11 cellular contexts compared by ENCODE assay signal in genomic region chr1:151072224-151072623, GRCh38. TPM values are rescaled to one million over a fixed set of nuclear protein-coding genes. Genes with fewer than 3 reads are reported as not detected.
DNase-seq lines count a peak whose midpoint lies in the region; ATAC-seq and TF ChIP-seq lines count a peak whose summit lies in the region.
"Had no signal": no experiment of that assay in that cellular context is flagged by ENCODE, and none has a peak within 500 bp of the region (broad histone marks: within the 10 kb centered on the region; RNA-seq: fewer than 3 reads in every experiment).

No MANE protein-coding gene starts in this region.

- H3K27me3 ChIP-seq in endodermal cell (ENCODE audit: control insufficient read depth, insufficient read depth, low read length, poor library complexity, severe bottlenecking) (no peaks in the 10 kb centered on the region), sigmoid colon (no peaks in the 10 kb centered on the region)
- H3K27me3 ChIP-seq: BE2C, cardiac muscle cell had no signal

- ATAC-seq in GM21447 (IDR thresholded peaks at IDR 0.05; ENCODE audit: unreplicated experiment): no peak

- POLR2A ChIA-PET in OCI-LY7 (lab: Charles Lee): interaction anchor here (0.6 to 1.0 kb wide), 2 partner anchors 21 to 244 kb away, joined by 3 read pairs; no protein-coding TSS in a partner anchor

- no peaks in the 10 kb centered on the region for H3K27me3 Mint-ChIP-seq in activated T-cell treated with anti-CD3 and anti-CD28 coated beads, Interleukin-2, amount 50 U/mL, for 24 hours
- no peaks in the 10 kb centered on the region for H3K27me3 Mint-ChIP-seq in endodermal cell (ENCODE audit: insufficient read depth)

- CTCF ChIA-PET in OCI-LY7 (lab: Charles Lee; ENCODE audit: unreplicated experiment): interaction anchor here (1.6 to 1.9 kb wide), 2 partner anchors 11 to 84 kb away, joined by 6 to 7 read pairs; partner anchors contain the start of gene TNFAIP8L2

- TF ChIP-seq CTCF in OCI-LY7 (conservative IDR thresholded peaks at IDR 0.05; ENCODE audit: low read length) (peak; percentile 74), endodermal cell (conservative IDR thresholded peaks at IDR 0.05) (peak; percentile 42), sigmoid colon (IDR thresholded peaks at IDR 0.05) (no peak)

- H3K27ac Mint-ChIP-seq in activated T-cell treated with anti-CD3 and anti-CD28 coated beads, Interleukin-2, amount 50 U/mL, for 24 hours: peak overlapping the region; percentile 98
- H3K27ac Mint-ChIP-seq in endodermal cell: no peak overlapping the region

- H3K36me3 ChIP-seq in OCI-LY7 (ENCODE audit: insufficient read depth, low read length) (peaks cover 15% of the 10 kb centered on the region; the same call in 1 of the 2 replicates), endodermal cell (ENCODE audit: control insufficient read depth, insufficient read depth, low read length) (peaks cover 21% of the 10 kb centered on the region), sigmoid colon (peaks cover 0 to 23% (median 0%) of the 10 kb centered on the region in 4 donors)
- H3K36me3 ChIP-seq: cardiac muscle cell had no signal

- peak overlapping the region; percentile 98 for H3K4me3 Mint-ChIP-seq in activated T-cell treated with anti-CD3 and anti-CD28 coated beads, Interleukin-2, amount 50 U/mL, for 24 hours
- H3K4me3 Mint-ChIP-seq in endodermal cell: no peak overlapping the region

- H4K20me1 ChIP-seq in OCI-LY7 (ENCODE audit: insufficient read depth, low read length): no peaks in the 10 kb centered on the region

- no peak for TF ChIP-seq POLR2A in sigmoid colon (IDR thresholded peaks at IDR 0.05)

- H3K4me2 ChIP-seq in OCI-LY7 (ENCODE audit: low read length): peak overlapping the region; percentile 80

- no peak for TF ChIP-seq EP300 in sigmoid colon (IDR thresholded peaks at IDR 0.05)

- no TSS peak for BruUV-seq in OCI-LY7 (replicated peaks; lab: Mats Ljungman, UMichigan)

- H3K9me3 ChIP-seq in OCI-LY7 (ENCODE audit: low read length) (no peaks in the 10 kb centered on the region), endodermal cell (ENCODE audit: control insufficient read depth, low read length) (no peaks in the 10 kb centered on the region), sigmoid colon (no peaks in the 10 kb centered on the region)
- H3K9me3 ChIP-seq: BE2C had no signal

- H3K79me2 ChIP-seq in OCI-LY7 (ENCODE audit: insufficient read depth, low read depth, low read length): peaks cover 10% of the 10 kb centered on the region; the same call in 1 of the 2 replicates

- H3K4me1 Mint-ChIP-seq in activated T-cell treated with anti-CD3 and anti-CD28 coated beads, Interleukin-2, amount 50 U/mL, for 24 hours (ENCODE audit: low read depth): peaks cover 34% of the 10 kb centered on the region
- peaks cover 9% of the 10 kb centered on the region for H3K4me1 Mint-ChIP-seq in endodermal cell

- H3K4me3 ChIP-seq in OCI-LY7 (ENCODE audit: low read depth, low read length, poor library complexity, severe bottlenecking): no peak overlapping the region
- H3K4me3 ChIP-seq in endodermal cell (ENCODE audit: low read length): no peak overlapping the region
- no peak overlapping the region for H3K4me3 ChIP-seq in sigmoid colon
- H3K4me3 ChIP-seq: cardiac muscle cell had no signal

- H2AFZ ChIP-seq in OCI-LY7 (ENCODE audit: low read length): no peak overlapping the region; the same call in 1 of the 2 replicates

- WGBS in endodermal cell (ENCODE audit: insufficient coverage in 1 of 2, insufficient read length in 1 of 2), 2 experiments: 88 to 89% methylated on average over 9 to 13 of the region's 13 CpGs
- WGBS in sigmoid colon, 2 donors: 74 to 88% methylated on average over 13 of the region's 13 CpGs

- no peak overlapping the region for H3K9ac ChIP-seq in endodermal cell (ENCODE audit: extremely low read depth, low read length, poor library complexity, severe bottlenecking)

- peaks cover 40% of the 10 kb centered on the region for H3K36me3 Mint-ChIP-seq in activated T-cell treated with anti-CD3 and anti-CD28 coated beads, Interleukin-2, amount 50 U/mL, for 24 hours (ENCODE audit: low read depth)
- peaks cover 9% of the 10 kb centered on the region for H3K36me3 Mint-ChIP-seq in endodermal cell (ENCODE audit: low read depth)

- peak; percentile 22 for DNase-seq in activated T-cell treated with anti-CD3 and anti-CD28 coated beads, Interleukin-2, amount 50 U/mL, for 24 hours
- no peak for DNase-seq in activated T-cell treated with anti-CD3 and anti-CD28 coated beads, Interleukin-2, amount 50 U/mL, for 48 hours
- peak; percentile 41 for DNase-seq in OCI-LY7 (ENCODE audit: low spot score)
- DNase-seq in endodermal cell: no peak
- no peak for DNase-seq in sigmoid colon
- DNase-seq in SW 1271 (lab: John Stamatoyannopoulos, UW): no peak
- no peak for DNase-seq in posterior vena cava (ENCODE audit: low spot score)
- DNase-seq: BE2C, NCI-H2171 treated with DMSO at 0.1 percent for 48 hours had no signal

- H3K27ac ChIP-seq in OCI-LY7 (ENCODE audit: low read depth, low read length, poor library complexity, severe bottlenecking): no peak overlapping the region
- H3K27ac ChIP-seq in endodermal cell (ENCODE audit: low read depth, low read length): no peak overlapping the region
- H3K27ac ChIP-seq in sigmoid colon: peak overlapping the region; percentile 95 to 99 (median 97)
- H3K27ac ChIP-seq: cardiac muscle cell had no signal

- no peaks in the 10 kb centered on the region for H3K9me2 ChIP-seq in OCI-LY7 (ENCODE audit: insufficient read depth, low read length)

- H3K4me1 ChIP-seq in OCI-LY7 (ENCODE audit: insufficient read depth, low read length, poor library complexity, severe bottlenecking) (peaks cover 21% of the 10 kb centered on the region), endodermal cell (ENCODE audit: control insufficient read depth, insufficient read depth, low read length) (no peaks in the 10 kb centered on the region), sigmoid colon (peaks cover 0 to 19% (median 15%) of the 10 kb centered on the region in 4 donors)
- H3K4me1 ChIP-seq: BE2C had no signal

- H3K9me3 Mint-ChIP-seq in activated T-cell treated with anti-CD3 and anti-CD28 coated beads, Interleukin-2, amount 50 U/mL, for 24 hours: no peaks in the 10 kb centered on the region
- no peaks in the 10 kb centered on the region for H3K9me3 Mint-ChIP-seq in endodermal cell

- intact Hi-C loops in OCI-LY7 (cut with micrococcal nuclease; ENCODE audit: unreplicated experiment) (loop anchor here (1.0 kb wide), 1 partner anchor 48 kb away; no protein-coding TSS in a partner anchor), sigmoid colon (cut with DNase I) (no loop called here), posterior vena cava (cut with DNase I) (no loop called here)

RNA-seq across cellular contexts. Expression of gene GABPB2, which starts 1.7 kb away (rescaled TPM):
- 14.7 and 17.2 TPM in 2 replicates for total RNA-seq in OCI-LY7 (2014; rRNA removed; shearing (Covaris generic))
- 18.2 and 20.0 TPM in 2 replicates for total RNA-seq in OCI-LY7 (2022)
- 1 to 10 TPM; 7.5 to 7.7 TPM for total RNA-seq in endodermal cell
- polyA plus RNA-seq in endodermal cell (2013, experiment 1 of 2): 3.3 TPM
- polyA plus RNA-seq in endodermal cell (2013, experiment 2 of 2): 3.0 TPM
- total RNA-seq in sigmoid colon: 10 to 100 TPM; 20.6 to 27.0 (median 25.3) TPM
- 1 to 10 TPM; 3.6 to 7.9 (median 4.2) TPM for polyA plus RNA-seq in sigmoid colon
- 10 to 100 TPM; 14.6 to 18.2 TPM for total RNA-seq in posterior vena cava

RNA-seq across cellular contexts. Expression of gene MLLT11, which starts 12.0 kb away (rescaled TPM):
- total RNA-seq in OCI-LY7 (2014; rRNA removed; shearing (Covaris generic)): 4.2 and 4.7 TPM in 2 replicates
- total RNA-seq in OCI-LY7 (2022) (4.7 and 4.8 TPM in 2 replicates), endodermal cell (10 to 100 TPM; 16.5 to 19.2 TPM), sigmoid colon (1 to 10 TPM; 2.1 to 5.0 (median 4.1) TPM), posterior vena cava (1 to 10 TPM; 2.0 to 3.2 TPM)
- polyA plus RNA-seq in endodermal cell (2013, experiment 1 of 2): 121 TPM
- 122 TPM for polyA plus RNA-seq in endodermal cell (2013, experiment 2 of 2)
- polyA plus RNA-seq in sigmoid colon: 1 to 10 TPM in 1 of 3 donors, under 1 TPM in 2; 0.60 to 2.9 (median 0.69) TPM

RNA-seq across cellular contexts. Expression of gene CDC42SE1, which starts 12.8 kb away (rescaled TPM):
- 44.1 and 48.2 TPM in 2 replicates for total RNA-seq in OCI-LY7 (2014; rRNA removed; shearing (Covaris generic))
- total RNA-seq in OCI-LY7 (2022) (59.5 and 63.3 TPM in 2 replicates), endodermal cell (10 to 100 TPM; 69.8 to 74.5 TPM), sigmoid colon (10 to 100 TPM; 37.8 to 53.6 (median 47.1) TPM), posterior vena cava (10 to 100 TPM; 65.7 to 68.2 TPM)
- 70.5 TPM for polyA plus RNA-seq in endodermal cell (2013, experiment 1 of 2)
- 65.0 TPM for polyA plus RNA-seq in endodermal cell (2013, experiment 2 of 2)
- 10 to 100 TPM; 35.4 to 82.8 (median 52.7) TPM for polyA plus RNA-seq in sigmoid colon

RNA-seq across cellular contexts. Expression of gene C1orf56, which starts 24.7 kb away (rescaled TPM):
- 0.54 TPM in 1 of 2 replicates, not detected in the other for total RNA-seq in OCI-LY7 (2014; rRNA removed; shearing (Covaris generic))
- total RNA-seq in OCI-LY7 (2022): 0.25 TPM in 1 of 2 replicates, not detected in the other
- 1 to 10 TPM; 4.7 to 6.6 TPM for total RNA-seq in endodermal cell
- 4.9 TPM for polyA plus RNA-seq in endodermal cell (2013, experiment 1 of 2)
- 6.3 TPM for polyA plus RNA-seq in endodermal cell (2013, experiment 2 of 2)
- 1 to 10 TPM; 4.1 to 7.8 (median 7.0) TPM for total RNA-seq in sigmoid colon
- 1 to 10 TPM in 2 of 3 donors, under 1 TPM in 1; 0.46 to 2.3 (median 1.2) TPM for polyA plus RNA-seq in sigmoid colon
- 1 to 10 TPM; 3.3 to 4.6 TPM for total RNA-seq in posterior vena cava

RNA-seq across cellular contexts. Expression of gene BNIPL, which starts 35.8 kb away (rescaled TPM):
- total RNA-seq in OCI-LY7 (2014; rRNA removed; shearing (Covaris generic)): 1.6 and 2.1 TPM in 2 replicates
- 0.74 and 3.2 TPM in 2 replicates for total RNA-seq in OCI-LY7 (2022)
- 1 to 10 TPM; 1.6 to 2.9 TPM for total RNA-seq in endodermal cell
- 0.46 TPM for polyA plus RNA-seq in endodermal cell (2013, experiment 1 of 2)
- polyA plus RNA-seq in endodermal cell (2013, experiment 2 of 2): 0.87 TPM
- total RNA-seq in sigmoid colon: under 1 TPM in 2 of 4 donors, not detected in 2; 0.28 to 0.36 TPM
- polyA plus RNA-seq in sigmoid colon: under 1 TPM in 1 of 3 donors, not detected in 2; 0.47 TPM
- under 1 TPM; 0.33 to 0.93 TPM for total RNA-seq in posterior vena cava

Comparison
In these comparisons a context has a peak if more than half of its experiments do, and no peak if none do; other contexts are left out.
1. DNase-seq: peak in activated T-cell treated with anti-CD3 and anti-CD28 coated beads, Interleukin-2, amount 50 U/mL, for 24 hours (single experiment) and OCI-LY7 (single experiment); none in activated T-cell treated with anti-CD3 and anti-CD28 coated beads, Interleukin-2, amount 50 U/mL, for 48 hours (0 of 2), endodermal cell (single experiment), sigmoid colon (single experiment), SW 1271 (0 of 2) and posterior vena cava (single experiment).
2. H3K27ac ChIP-seq: peak in sigmoid colon (4 of 4); none in OCI-LY7 (single experiment) and endodermal cell (single experiment).
3. CTCF ChIP-seq: peak in OCI-LY7 (single experiment) and endodermal cell (single experiment); none in sigmoid colon (0 of 4).